In genomic region chr16:86231321-86231995, GRCh38 we compare ENCODE assay signal across 20 cellular contexts.
A peak's percentile ranks its signal among the peaks of the same experiment; 100 is the strongest.
DNase-seq lines count a peak whose midpoint lies in the region; ATAC-seq and TF ChIP-seq lines count a peak whose summit lies in the region.
"Had no signal": no experiment of that assay in that cellular context is flagged by ENCODE, and none has a peak within 500 bp of the region (broad histone marks: within the 10 kb centered on the region; RNA-seq: fewer than 3 reads in every experiment).

No MANE protein-coding gene starts in this region.

- no peak overlapping the region for H3K4me3 ChIP-seq in MG63
- H3K4me3 ChIP-seq in fibroblast of villous mesenchyme (ENCODE audit: low read depth, low read length), result no peak overlapping the region
- H3K4me3 ChIP-seq: GM23248 had no signal

- DNase-seq in MG63, result peak; percentile 56
- peak; percentile 32 for DNase-seq in fibroblast of villous mesenchyme (ENCODE audit: low read depth)
- DNase-seq in middle frontal gyrus (ENCODE audit: extremely low spot score, low spot score), result peak; percentile 61
- DNase-seq in superior temporal gyrus (ENCODE audit: extremely low spot score), result peak; percentile 53
- no peak for DNase-seq in stimulated activated naive B cell treated with anti-CD40 and anti-IgM and Interleukin-4, amounts not matched to agents 10 μg/mL and 1 μg/mL and 100 μg/mL, for 72 hours
- no peak for DNase-seq in naive thymus-derived CD8-positive, alpha-beta T cell
- DNase-seq: ACHN; CD4-positive, CD25-positive, alpha-beta regulatory T cell; DMS53; GM23248; NCI-H1105 treated with DMSO at 0.1 percent for 48 hours; NCI-H1694 treated with DMSO at 0.1 percent for 48 hours; NCI-H446; NCI-H69; NK-92 treated with Interleukin-12 subunit alpha and Interleukin-12 subunit beta, amount 100 ng/mL, for 24 hours had no signal

- TF ChIP-seq CTCF in fibroblast of villous mesenchyme (IDR thresholded peaks at IDR 0.05; ENCODE audit: insufficient read depth, low read depth, low read length), result no peak

- no peak overlapping the region for H3K4me3 Mint-ChIP-seq in stimulated activated naive B cell treated with anti-CD40 and anti-IgM and Interleukin-4, amounts not matched to agents 10 μg/mL and 1 μg/mL and 100 μg/mL, for 72 hours
- no peak overlapping the region for H3K4me3 Mint-ChIP-seq in naive thymus-derived CD8-positive, alpha-beta T cell
- H3K4me3 Mint-ChIP-seq: B cell; CD4-positive, CD25-positive, alpha-beta regulatory T cell had no signal

- no peaks in the 10 kb centered on the region for H3K4me1 Mint-ChIP-seq in stimulated activated naive B cell treated with anti-CD40 and anti-IgM and Interleukin-4, amounts not matched to agents 10 μg/mL and 1 μg/mL and 100 μg/mL, for 72 hours
- no peaks in the 10 kb centered on the region for H3K4me1 Mint-ChIP-seq in naive thymus-derived CD8-positive, alpha-beta T cell
- H3K4me1 Mint-ChIP-seq: B cell; CD4-positive, CD25-positive, alpha-beta regulatory T cell had no signal

- no peak for ATAC-seq in stimulated activated naive B cell treated with anti-CD40 and anti-IgM and Interleukin-4, amounts not matched to agents 10 μg/mL and 1 μg/mL and 100 μg/mL, for 72 hours (replicated peaks)
- ATAC-seq in activated CD4-positive, CD25-positive, alpha-beta regulatory T cell treated with anti-CD3 and anti-CD28 coated beads, Interleukin-2, amount 50 U/mL, for 24 hours, result no peak
- ATAC-seq in GM21367 (IDR thresholded peaks at IDR 0.05; ENCODE audit: unreplicated experiment), result no peak
- no peak for ATAC-seq in naive thymus-derived CD8-positive, alpha-beta T cell
- ATAC-seq: HCT116 had no signal

- no peak overlapping the region for H3K27ac Mint-ChIP-seq in stimulated activated naive B cell treated with anti-CD40 and anti-IgM and Interleukin-4, amounts not matched to agents 10 μg/mL and 1 μg/mL and 100 μg/mL, for 72 hours
- no peak overlapping the region for H3K27ac Mint-ChIP-seq in naive thymus-derived CD8-positive, alpha-beta T cell
- H3K27ac Mint-ChIP-seq: B cell; CD4-positive, CD25-positive, alpha-beta regulatory T cell had no signal

- H3K36me3 ChIP-seq in MG63, result no peaks in the 10 kb centered on the region

- H3K27me3 ChIP-seq in MG63, result no peaks in the 10 kb centered on the region

- H3K27me3 Mint-ChIP-seq in stimulated activated naive B cell treated with anti-CD40 and anti-IgM and Interleukin-4, amounts not matched to agents 10 μg/mL and 1 μg/mL and 100 μg/mL, for 72 hours, result peaks cover 22 to 34% of the 10 kb centered on the region in 2 donors
- peaks cover 13 to 46% (median 26%) of the 10 kb centered on the region in 5 donors for H3K27me3 Mint-ChIP-seq in naive thymus-derived CD8-positive, alpha-beta T cell

- peaks cover 24% of the 10 kb centered on the region for H3K9me3 ChIP-seq in MG63
- H3K9me3 ChIP-seq: Caco-2 had no signal

- H3K9me3 Mint-ChIP-seq in stimulated activated naive B cell treated with anti-CD40 and anti-IgM and Interleukin-4, amounts not matched to agents 10 μg/mL and 1 μg/mL and 100 μg/mL, for 72 hours, result no peaks in the 10 kb centered on the region
- H3K9me3 Mint-ChIP-seq in naive thymus-derived CD8-positive, alpha-beta T cell, result peaks cover 0 to 4% (median 0%) of the 10 kb centered on the region in 9 donors

- H3K36me3 Mint-ChIP-seq in stimulated activated naive B cell treated with anti-CD40 and anti-IgM and Interleukin-4, amounts not matched to agents 10 μg/mL and 1 μg/mL and 100 μg/mL, for 72 hours, result no peaks in the 10 kb centered on the region
- no peaks in the 10 kb centered on the region for H3K36me3 Mint-ChIP-seq in naive thymus-derived CD8-positive, alpha-beta T cell
- H3K36me3 Mint-ChIP-seq: CD4-positive, CD25-positive, alpha-beta regulatory T cell had no signal

- POLR2A ChIA-PET in naive thymus-derived CD8-positive, alpha-beta T cell (lab: Charles Lee), result no interaction called here

Comparison
In these comparisons a context has a peak if more than half of its experiments do, and no peak if none do; other contexts are left out.
1. DNase-seq: peak in MG63 (single experiment), fibroblast of villous mesenchyme (single experiment), middle frontal gyrus (single experiment) and superior temporal gyrus (single experiment); none in stimulated activated naive B cell treated with anti-CD40 and anti-IgM and Interleukin-4, amounts not matched to agents 10 μg/mL and 1 μg/mL and 100 μg/mL, for 72 hours (single experiment) and naive thymus-derived CD8-positive, alpha-beta T cell (0 of 10).